ENCODE assay signal across 8 cellular contexts in the genomic region with DNA sequence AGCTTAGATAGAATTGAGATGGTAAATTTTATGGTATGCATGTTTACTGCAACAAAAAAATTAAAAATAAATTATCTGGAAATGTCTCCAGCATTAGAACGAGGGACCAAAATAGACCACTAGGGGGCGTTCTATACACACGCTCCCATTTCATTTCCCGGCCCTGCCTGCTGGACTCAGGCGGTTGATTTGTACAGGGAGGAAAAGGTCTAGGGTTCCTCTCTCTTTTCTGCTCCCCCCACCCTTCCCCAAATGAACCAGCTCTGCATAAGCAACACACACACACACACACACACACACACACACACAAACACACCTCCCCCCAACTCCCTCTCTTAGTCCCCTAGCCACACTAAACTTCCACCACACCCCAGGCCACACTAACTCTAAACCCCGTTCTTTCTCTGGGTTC. TPM values are rescaled to one million over a fixed set of nuclear protein-coding genes. Genes with fewer than 3 reads are reported as not detected.
DNase-seq lines count a peak whose midpoint lies in the region; ATAC-seq and TF ChIP-seq lines count a peak whose summit lies in the region.

No MANE protein-coding gene starts in this region.

- H3K9me3 Mint-ChIP-seq in immature natural killer cell, result no peaks in the 10 kb centered on the region

- ATAC-seq in HG02763 (IDR thresholded peaks at IDR 0.05; ENCODE audit: unreplicated experiment), result no peak

- H3K27me3 Mint-ChIP-seq in immature natural killer cell (ENCODE audit: low read depth in 3 of 3), result peaks cover 0 to 11% (median 4%) of the 10 kb centered on the region in 3 donors

- H3K4me3 Mint-ChIP-seq in immature natural killer cell, result no peak overlapping the region

- DNase-seq in activated gamma-delta T cell treated with Interleukin-2 at 50 U/mL for 16 hours (peak; percentile 58), activated gamma-delta T cell (lab: John Stamatoyannopoulos, UW) (no peak), NCI-H1930 (lab: John Stamatoyannopoulos, UW) (peak; percentile 22 to 60), T1000 (lab: John Stamatoyannopoulos, UW) (peak; percentile 17), astrocyte of the spinal cord (ENCODE audit: low read depth, low spot score) (peak; percentile 59), immature natural killer cell (peak; percentile 58 to 63 (median 59))
- peak; percentile 72 for DNase-seq in stimulated activated CD4-positive, alpha-beta T cell treated with anti-CD3 and anti-CD28 coated beads, Interleukin-15, amount 100 ng/mL, for 24 hours

- peaks cover 2 to 5% of the 10 kb centered on the region in 2 donors for H3K4me1 Mint-ChIP-seq in immature natural killer cell

- peak; percentile 79 for TF ChIP-seq CTCF in astrocyte of the spinal cord (IDR thresholded peaks at IDR 0.05; ENCODE audit: low read depth, low read length)

- no peaks in the 10 kb centered on the region for H3K36me3 Mint-ChIP-seq in immature natural killer cell

- peak overlapping the region in 2 of 6 donors; percentile 17 to 30 for H3K27ac Mint-ChIP-seq in immature natural killer cell

- in situ Hi-C loops in astrocyte of the spinal cord (cut with HindIII; ENCODE audit: low sequenced_read_pairs), result no loop called here

- H3K4me3 ChIP-seq in astrocyte of the spinal cord (ENCODE audit: low read depth, low read length), result no peak overlapping the region

RNA-seq across cellular contexts. Expression of gene DTX1, which starts 7.8 kb away (rescaled TPM):
- polyA plus RNA-seq in immature natural killer cell, result 1 to 10 TPM in 2 of 3 donors, not detected in 1; 1.1 to 2.1 TPM
